Comparison of ENCODE assay signal across 11 cellular contexts in genomic region chr2:119389615-119390306, GRCh38. TPM values are rescaled to one million over a fixed set of nuclear protein-coding genes. Genes with fewer than 3 reads are reported as not detected.
A peak's percentile ranks its signal among the peaks of the same experiment; 100 is the strongest.
DNase-seq lines count a peak whose midpoint lies in the region; ATAC-seq, FAIRE-seq and TF ChIP-seq lines count a peak whose summit lies in the region.
"Had no signal": no experiment of that assay in that cellular context is flagged by ENCODE, and none has a peak within 500 bp of the region (broad histone marks: within the 10 kb centered on the region; RNA-seq: fewer than 3 reads in every experiment).

No MANE protein-coding gene starts in this region.

- H3K4me3 ChIP-seq in body of pancreas = no peak overlapping the region
- H3K4me3 ChIP-seq in kidney (ENCODE audit: low read length in 2 of 2) = no peak overlapping the region
- H3K4me3 ChIP-seq in mesendoderm (ENCODE audit: low read length) = no peak overlapping the region
- H3K4me3 ChIP-seq: gastrocnemius medialis had no signal

- FAIRE-seq in kidney (lab: Jason Lieb, UNC) (no peak), urothelium cell line (lab: Jason Lieb, UNC) (no peak)

- no peak overlapping the region for H2BK15ac ChIP-seq in mesendoderm (replicated peaks; ENCODE audit: low read depth)

- no peak overlapping the region for H3K23ac ChIP-seq in mesendoderm (ENCODE audit: low read length)

- WGBS in body of pancreas, 2 donors = 16 to 21% methylated on average over 5 of the region's 5 CpGs
- WGBS in mesendoderm (ENCODE audit: extremely low coverage, insufficient coverage, low lambda C conversion rate) = no CpG with 5 or more reads among the region's 5 CpGs

- H3K27me3 ChIP-seq in body of pancreas = no peaks in the 10 kb centered on the region
- no peaks in the 10 kb centered on the region for H3K27me3 ChIP-seq in mesendoderm (ENCODE audit: insufficient read depth, low read length, poor library complexity)
- H3K27me3 ChIP-seq: gastrocnemius medialis had no signal

- H3K4ac ChIP-seq in mesendoderm (ENCODE audit: low read depth, low read length) = no peak overlapping the region

- no peaks in the 10 kb centered on the region for H3K79me2 ChIP-seq in mesendoderm (ENCODE audit: control insufficient read depth, insufficient read depth, low read length)

- ATAC-seq in body of pancreas = peak; percentile 71
- ATAC-seq in HG03520 (IDR thresholded peaks at IDR 0.05; ENCODE audit: unreplicated experiment) = no peak
- ATAC-seq: stimulated activated naive CD8-positive, alpha-beta T cell treated with anti-CD3 and anti-CD28 coated beads, Interleukin-15, amount 100 ng/mL, for 72 hours had no signal

- no peak overlapping the region for H4K5ac ChIP-seq in mesendoderm (ENCODE audit: low read length)

- H2AK5ac ChIP-seq in mesendoderm (ENCODE audit: low read length) = no peak overlapping the region

- TF ChIP-seq CTCF in body of pancreas (IDR thresholded peaks at IDR 0.05) = no peak
- no peak for TF ChIP-seq CTCF in kidney (IDR thresholded peaks at IDR 0.05; ENCODE audit: borderline replicate concordance, extremely low read depth, insufficient read depth)

- H2BK120ac ChIP-seq in mesendoderm (ENCODE audit: low read depth, low read length) = no peak overlapping the region

- no peak overlapping the region for H4K8ac ChIP-seq in mesendoderm (ENCODE audit: low read depth, low read length)

- H3K9me3 ChIP-seq in body of pancreas = no peaks in the 10 kb centered on the region
- no peaks in the 10 kb centered on the region for H3K9me3 ChIP-seq in kidney (ENCODE audit: control insufficient read depth in 1 of 2, low read length in 2 of 2)
- H3K9me3 ChIP-seq: gastrocnemius medialis had no signal

- DNase-seq in A172 (ENCODE audit: low spot score) (peak; percentile 52), HT1080 (ENCODE audit: low read depth) (peak; percentile 56), body of pancreas (peak; percentile 86 to 95 (median 88)), kidney (peak; percentile 82), mesendoderm (no peak), urothelium cell line (ENCODE audit: low spot score) (no peak)
- no peak for DNase-seq in activated CD4-positive, alpha-beta T cell treated with anti-CD3 and anti-CD28 coated beads for 1 hour
- DNase-seq: CD4-positive, CD25-positive, alpha-beta regulatory T cell; gastrocnemius medialis; stimulated activated naive CD8-positive, alpha-beta T cell treated with anti-CD3 and anti-CD28 coated beads, Interleukin-15, amount 100 ng/mL, for 72 hours had no signal

- no peak overlapping the region for H3K56ac ChIP-seq in mesendoderm (ENCODE audit: low read length)

- H3K36me3 ChIP-seq in body of pancreas (replicated peaks in 1 of 2; ENCODE audit: insufficient read depth in 1 of 2, low read depth in 2 of 2) (no peaks in the 10 kb centered on the region), kidney (ENCODE audit: control insufficient read depth in 1 of 2, insufficient read depth in 2 of 2, low read length in 2 of 2) (no peaks in the 10 kb centered on the region), mesendoderm (ENCODE audit: control insufficient read depth, insufficient read depth, low read length) (no peaks in the 10 kb centered on the region)
- H3K36me3 ChIP-seq: gastrocnemius medialis had no signal

- peaks cover 30% of the 10 kb centered on the region for H3K4me1 ChIP-seq in body of pancreas
- H3K4me1 ChIP-seq in kidney (ENCODE audit: control insufficient read depth in 1 of 2, insufficient read depth in 1 of 2, low read depth in 1 of 2, low read length in 2 of 2) = peaks cover 11 to 26% of the 10 kb centered on the region in 2 donors
- H3K4me1 ChIP-seq in mesendoderm (ENCODE audit: control insufficient read depth, low read depth, low read length) = no peaks in the 10 kb centered on the region

- no peak overlapping the region for H3K4me2 ChIP-seq in mesendoderm (ENCODE audit: low read length)

- H3K27ac ChIP-seq in body of pancreas = peak overlapping the region in 3 of 4 donors; percentile 27 to 45 (median 44)
- peak overlapping the region in 1 of 2 donors; percentile 24 for H3K27ac ChIP-seq in kidney (ENCODE audit: low read depth in 2 of 2, low read length in 2 of 2)
- no peak overlapping the region for H3K27ac ChIP-seq in mesendoderm (ENCODE audit: low read depth, low read length)
- H3K27ac ChIP-seq: gastrocnemius medialis had no signal

- TF ChIP-seq POLR2A in body of pancreas (IDR thresholded peaks at IDR 0.05) = no peak

- H3K79me1 ChIP-seq in mesendoderm (ENCODE audit: low read length) = no peaks in the 10 kb centered on the region

- intact Hi-C loops in body of pancreas (cut with DNase I) = no loop called here
- intact Hi-C loops in kidney (cut with DNase I) = no loop called here

- no peak overlapping the region for H2BK5ac ChIP-seq in mesendoderm (ENCODE audit: low read length)

- H3K9ac ChIP-seq in kidney (ENCODE audit: low read length in 2 of 2) = no peak overlapping the region
- H3K9ac ChIP-seq in mesendoderm (ENCODE audit: low read length) = no peak overlapping the region

- no peak overlapping the region for H3K18ac ChIP-seq in mesendoderm (ENCODE audit: low read length)

RNA-seq across cellular contexts. Expression of gene DBI, which starts 23.0 kb away (rescaled TPM):
- total RNA-seq in A172 (2014; rRNA removed; shearing (Covaris generic)) = 226 and 257 TPM in 2 replicates
- total RNA-seq in HT1080 (2014; rRNA removed; shearing (Covaris generic)) = 142 and 172 TPM in 2 replicates
- polyA plus RNA-seq in HT1080 (2015; cell fraction: cytosol; rRNA removed) = 163 and 186 TPM in 2 replicates
- polyA plus RNA-seq in HT1080 (2015; cell fraction: nucleus; rRNA removed) = 60.5 and 63.1 TPM in 2 replicates
- total RNA-seq in body of pancreas (10 to 100 TPM; 51.4 to 62.8 TPM), kidney (135 TPM)
- 1,066 TPM for polyA plus RNA-seq in kidney (ENCODE audit: insufficient read depth, low read depth, low replicate concordance)
- 730 TPM for polyA plus RNA-seq in mesendoderm (2013, experiment 1 of 2)
- polyA plus RNA-seq in mesendoderm (2013, experiment 2 of 2) = 718 TPM

RNA-seq across cellular contexts. Expression of gene C2orf76, which starts 23.1 kb away (rescaled TPM):
- 25.6 and 34.5 TPM in 2 replicates for total RNA-seq in A172 (2014; rRNA removed; shearing (Covaris generic))
- 11.5 and 15.5 TPM in 2 replicates for total RNA-seq in HT1080 (2014; rRNA removed; shearing (Covaris generic))
- 8.0 and 9.2 TPM in 2 replicates for polyA plus RNA-seq in HT1080 (2015; cell fraction: cytosol; rRNA removed)
- polyA plus RNA-seq in HT1080 (2015; cell fraction: nucleus; rRNA removed) = 6.3 and 7.3 TPM in 2 replicates
- total RNA-seq in body of pancreas (10 to 100 TPM; 12.5 to 52.4 TPM), kidney (12.4 TPM)
- polyA plus RNA-seq in kidney (ENCODE audit: insufficient read depth, low read depth, low replicate concordance) = 31.3 TPM
- polyA plus RNA-seq in mesendoderm (2013, experiment 1 of 2) = 11.7 TPM
- polyA plus RNA-seq in mesendoderm (2013, experiment 2 of 2) = 13.8 TPM

RNA-seq across cellular contexts. Expression of gene TMEM37, which starts 41.9 kb away (rescaled TPM):
- total RNA-seq in A172 (2014; rRNA removed; shearing (Covaris generic)) = 0.12 and 1.3 TPM in 2 replicates
- 0.24 and 0.27 TPM in 2 replicates for total RNA-seq in HT1080 (2014; rRNA removed; shearing (Covaris generic))
- 0.58 and 1.8 TPM in 2 replicates for polyA plus RNA-seq in HT1080 (2015; cell fraction: cytosol; rRNA removed)
- 0.24 TPM in 1 of 2 replicates, not detected in the other for polyA plus RNA-seq in HT1080 (2015; cell fraction: nucleus; rRNA removed)
- total RNA-seq in body of pancreas (10 to 100 TPM; 19.1 to 22.1 TPM), kidney (59.4 TPM)
- polyA plus RNA-seq in kidney (ENCODE audit: insufficient read depth, low read depth, low replicate concordance) = 221 TPM
- 7.9 TPM for polyA plus RNA-seq in mesendoderm (2013, experiment 1 of 2)
- 7.4 TPM for polyA plus RNA-seq in mesendoderm (2013, experiment 2 of 2)
- total RNA-seq: CD4-positive, CD25-positive, alpha-beta regulatory T cell had no signal

Comparison
In these comparisons a context has a peak if more than half of its experiments do, and no peak if none do; other contexts are left out.
1. DNase-seq: peak in A172 (single experiment), HT1080 (single experiment), body of pancreas (4 of 4) and kidney (single experiment); none in mesendoderm (single experiment), urothelium cell line (single experiment) and activated CD4-positive, alpha-beta T cell treated with anti-CD3 and anti-CD28 coated beads for 1 hour (single experiment).